ENCODE assay signal across 11 cellular contexts in the genomic region with DNA sequence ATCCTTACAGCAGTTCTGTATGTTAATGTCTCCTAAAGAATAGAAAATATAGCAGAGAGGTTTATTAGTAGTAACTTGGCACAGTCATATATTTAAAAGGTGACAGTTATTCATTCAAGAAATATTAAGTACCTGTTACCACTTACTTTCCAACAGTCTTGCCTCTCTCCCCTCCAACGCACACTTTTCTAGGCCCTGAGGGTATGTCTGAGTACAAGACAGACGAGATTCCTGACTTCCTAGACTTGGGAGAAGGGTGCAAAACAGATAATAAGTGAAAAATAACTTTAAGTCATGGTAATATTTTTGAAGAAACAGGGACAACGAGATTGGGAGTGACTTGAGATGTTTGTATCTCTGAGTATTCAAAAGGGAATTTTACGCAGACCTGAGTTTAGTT. TPM values are rescaled to one million over a fixed set of nuclear protein-coding genes. Genes with fewer than 3 reads are reported as not detected.
DNase-seq lines count a peak whose midpoint lies in the region; ATAC-seq and TF ChIP-seq lines count a peak whose summit lies in the region.
"Had no signal": no experiment of that assay in that cellular context is flagged by ENCODE, and none has a peak within 500 bp of the region (broad histone marks: within the 10 kb centered on the region; RNA-seq: fewer than 3 reads in every experiment).

No MANE protein-coding gene starts in this region.

- intact Hi-C loops in lower leg skin (cut with DNase I; ENCODE audit: low total_unique reads) = no loop called here

- H3K79me2 ChIP-seq in SK-N-SH (ENCODE audit: insufficient read depth) = peaks cover 79% of the 10 kb centered on the region

- H3K9ac ChIP-seq in SK-N-SH = peak overlapping the region; percentile 92; the same call in 1 of the 2 replicates
- H3K9ac ChIP-seq in adipocyte (ENCODE audit: low read length) = peak overlapping the region; percentile 97

- 81% methylated on average over 4 of the region's 4 CpGs for WGBS in SK-N-SH (ENCODE audit: low lambda C conversion rate)
- WGBS in lower leg skin, 2 donors = 63 to 69% methylated on average over 4 of the region's 4 CpGs

- H3K9me3 Mint-ChIP-seq in neural crest cell = no peaks in the 10 kb centered on the region

- TF ChIP-seq RAD21 in SK-N-SH (IDR thresholded peaks at IDR 0.05; ENCODE audit: low read length) = no peak

- no peak for TF ChIP-seq EP300 in SK-N-SH (IDR thresholded peaks at IDR 0.05; ENCODE audit: borderline replicate concordance in 1 of 2, low read depth in 1 of 2, low read length in 1 of 2)

- peaks cover 32% of the 10 kb centered on the region for H3K4me1 Mint-ChIP-seq in neural crest cell

- H3K36me3 ChIP-seq in SK-N-SH (replicated peaks in 1 of 2; ENCODE audit: control insufficient read depth in 1 of 2, insufficient read depth in 2 of 2, low read length in 1 of 2) (peaks cover 41 to 54% of the 10 kb centered on the region in 2 experiments), MG63 (peaks cover 55% of the 10 kb centered on the region), adipocyte (ENCODE audit: control insufficient read depth, insufficient read depth, low read length, severe bottlenecking) (peaks cover 50% of the 10 kb centered on the region)

- CTCF ChIA-PET in SK-N-SH (lab: Yijun Ruan, JAX) = interaction anchor here (1.7 to 4.0 kb wide), 2 partner anchors 13 to 33 kb away, joined by 13 to 15 read pairs; no protein-coding TSS in a partner anchor

- peaks cover 10% of the 10 kb centered on the region; the same call in 1 of the 2 replicates for H4K20me1 ChIP-seq in SK-N-SH (ENCODE audit: insufficient read depth)

- H3K27ac Mint-ChIP-seq in neural crest cell (ENCODE audit: unreplicated experiment) = no peak overlapping the region

- H3K27me3 ChIP-seq in SK-N-SH (ENCODE audit: insufficient read depth) (no peaks in the 10 kb centered on the region), MG63 (no peaks in the 10 kb centered on the region), adipocyte (replicated peaks; ENCODE audit: control insufficient read depth, insufficient read depth, low read length) (no peaks in the 10 kb centered on the region)
- H3K27me3 ChIP-seq: esophagus squamous epithelium had no signal

- H2AFZ ChIP-seq in SK-N-SH (ENCODE audit: low read depth) = no peak overlapping the region

- H3K4me2 ChIP-seq in SK-N-SH = peak overlapping the region; percentile 98

- ATAC-seq in SK-N-SH treated with all-trans-retinoic acid at 6 μM for 48 hours = no peak

- no peaks in the 10 kb centered on the region for H3K9me2 ChIP-seq in SK-N-SH

- peak overlapping the region in 1 of 2 experiments; percentile 98; a peak in 2 of 4 replicates for H3K4me3 ChIP-seq in SK-N-SH (ENCODE audit: low read depth in 2 of 2, low read length in 1 of 2)
- peak overlapping the region; percentile 85; the same call in 1 of the 2 replicates for H3K4me3 ChIP-seq in MG63
- H3K4me3 ChIP-seq in adipocyte (ENCODE audit: low read length) = no peak overlapping the region
- H3K4me3 ChIP-seq in lower leg skin (ENCODE audit: low read depth, poor library complexity, severe bottlenecking) = no peak overlapping the region

- peaks cover 26% of the 10 kb centered on the region for H3K36me3 Mint-ChIP-seq in neural crest cell (ENCODE audit: low read depth)

- H3F3A ChIP-seq in SK-N-SH (replicated peaks; ENCODE audit: insufficient read depth) = peaks cover 18% of the 10 kb centered on the region

- no peaks in the 10 kb centered on the region for H3K27me3 Mint-ChIP-seq in neural crest cell (ENCODE audit: low read depth)

- peak overlapping the region; percentile 94 for H3K4me3 Mint-ChIP-seq in neural crest cell

- no peaks in the 10 kb centered on the region for H3K9me3 ChIP-seq in SK-N-SH
- H3K9me3 ChIP-seq in MG63 = no peaks in the 10 kb centered on the region
- no peaks in the 10 kb centered on the region for H3K9me3 ChIP-seq in adipocyte (ENCODE audit: control insufficient read depth, low read length)
- H3K9me3 ChIP-seq: esophagus squamous epithelium had no signal

- DNase-seq in SK-N-SH (no peak), MG63 (no peak), adipocyte (ENCODE audit: low read depth) (no peak), neural crest cell (ENCODE audit: low read depth, low spot score) (no peak), NCI-H1436 (lab: John Stamatoyannopoulos, UW) (no peak), 8988T (no peak), lower leg skin (ENCODE audit: low spot score in 2 of 2) (no peak)
- DNase-seq: activated CD8-positive, alpha-beta memory T cell treated with anti-CD3 and anti-CD28 coated beads for 24 hours; esophagus squamous epithelium had no signal

- H3K27ac ChIP-seq in SK-N-SH (ENCODE audit: low read depth in 2 of 2, low read length in 1 of 2) = no peak overlapping the region

- POLR2A ChIA-PET in SK-N-SH (lab: Yijun Ruan, JAX) = no interaction called here

- H3K4me1 ChIP-seq in SK-N-SH (ENCODE audit: control insufficient read depth in 1 of 2, insufficient read depth in 2 of 2, low read depth in 1 of 2, low read length in 1 of 2) (peaks cover 11 to 13% of the 10 kb centered on the region in 2 experiments; a peak in 3 of 4 replicates), adipocyte (ENCODE audit: control insufficient read depth, insufficient read depth, low read length) (peaks cover 24% of the 10 kb centered on the region)

- TF ChIP-seq POLR2A in lower leg skin (IDR thresholded peaks at IDR 0.05) = no peak

- no peak for TF ChIP-seq CTCF in SK-N-SH (IDR thresholded peaks at IDR 0.05)
- no peak for TF ChIP-seq CTCF in neural crest cell (conservative IDR thresholded peaks at IDR 0.05)
- TF ChIP-seq CTCF in lower leg skin (IDR thresholded peaks at IDR 0.05) = no peak

TF ChIP-seq in SK-N-SH, 30 proteins besides CTCF, POLR2A, EP300 and RAD21 (continues in another document):
- TF ChIP-seq NRF1 (IDR thresholded peaks at IDR 0.05; ENCODE audit: low read depth, low read length) = no peak
- no peak for TF ChIP-seq SIN3A (IDR thresholded peaks at IDR 0.05; ENCODE audit: borderline replicate concordance, low read depth, low read length)
- TF ChIP-seq, protein P1, sequence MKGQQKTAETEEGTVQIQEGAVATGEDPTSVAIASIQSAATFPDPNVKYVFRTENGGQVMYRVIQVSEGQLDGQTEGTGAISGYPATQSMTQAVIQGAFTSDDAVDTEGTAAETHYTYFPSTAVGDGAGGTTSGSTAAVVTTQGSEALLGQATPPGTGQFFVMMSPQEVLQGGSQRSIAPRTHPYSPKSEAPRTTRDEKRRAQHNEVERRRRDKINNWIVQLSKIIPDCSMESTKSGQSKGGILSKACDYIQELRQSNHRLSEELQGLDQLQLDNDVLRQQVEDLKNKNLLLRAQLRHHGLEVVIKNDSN (IDR thresholded peaks at IDR 0.05; ENCODE audit: borderline replicate concordance, low read depth) = no peak
- TF ChIP-seq, protein P2, sequence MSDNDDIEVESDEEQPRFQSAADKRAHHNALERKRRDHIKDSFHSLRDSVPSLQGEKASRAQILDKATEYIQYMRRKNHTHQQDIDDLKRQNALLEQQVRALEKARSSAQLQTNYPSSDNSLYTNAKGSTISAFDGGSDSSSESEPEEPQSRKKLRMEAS (IDR thresholded peaks at IDR 0.05; ENCODE audit: low read depth) = no peak

TF ChIP-seq in SK-N-SH treated with all-trans-retinoic acid at 6 μM for 48 hours, 23 proteins besides CTCF, POLR2A, EP300 and RAD21:
- TF ChIP-seq ZNF8 (CRISPR knock-in tag; IDR thresholded peaks at IDR 0.05) (no peak), ARNTL (CRISPR knock-in tag; IDR thresholded peaks at IDR 0.05; ENCODE audit: borderline replicate concordance, low read depth) (no peak)

RNA-seq across cellular contexts. Expression of a gene that starts 1.6 kb away (rescaled TPM):
- 478 and 642 TPM in 2 replicates for polyA plus RNA-seq in SK-N-SH (2012; rRNA removed)
- 510 and 587 TPM in 2 replicates for polyA plus RNA-seq in SK-N-SH (2012; cell fraction: cytosol; rRNA removed)
- 152 and 266 TPM in 2 replicates for polyA plus RNA-seq in SK-N-SH (2012; cell fraction: nucleus; rRNA removed)
- total RNA-seq in MG63 (2014; rRNA removed; shearing (Covaris generic); ENCODE audit: low replicate concordance) = 303 and 347 TPM in 2 replicates
- total RNA-seq in neural crest cell (725 and 748 TPM in 2 replicates), lower leg skin (100 to 1,000 TPM; 392 to 558 (median 489) TPM)

RNA-seq across cellular contexts. Expression of a gene that starts 6.7 kb away (rescaled TPM):
- polyA plus RNA-seq in SK-N-SH (2012; rRNA removed) = 27.5 and 27.6 TPM in 2 replicates
- polyA plus RNA-seq in SK-N-SH (2012; cell fraction: cytosol; rRNA removed) = 15.9 and 21.5 TPM in 2 replicates
- 57.6 and 61.4 TPM in 2 replicates for polyA plus RNA-seq in SK-N-SH (2012; cell fraction: nucleus; rRNA removed)
- 40.9 and 61.1 TPM in 2 replicates for total RNA-seq in MG63 (2014; rRNA removed; shearing (Covaris generic); ENCODE audit: low replicate concordance)
- total RNA-seq in neural crest cell (31.3 and 31.7 TPM in 2 replicates), lower leg skin (10 to 100 TPM; 36.2 to 61.6 (median 53.0) TPM)

RNA-seq across cellular contexts. Expression of a gene that starts 27.6 kb away (rescaled TPM):
- not detected in 2 replicates for polyA plus RNA-seq in SK-N-SH (2012; rRNA removed)
- polyA plus RNA-seq in SK-N-SH (2012; cell fraction: cytosol; rRNA removed) = not detected in 2 replicates
- polyA plus RNA-seq in SK-N-SH (2012; cell fraction: nucleus; rRNA removed) = 0.13 and 0.50 TPM in 2 replicates
- not detected in 2 replicates for total RNA-seq in MG63 (2014; rRNA removed; shearing (Covaris generic); ENCODE audit: low replicate concordance)
- total RNA-seq in neural crest cell = 0.49 TPM in 1 of 2 replicates, not detected in the other
- not detected for total RNA-seq in lower leg skin
- total RNA-seq: esophagus squamous epithelium, NCI-H460 had no signal

RNA-seq across cellular contexts. Expression of a gene that starts 43.1 kb away (rescaled TPM):
- 20.3 and 24.2 TPM in 2 replicates for polyA plus RNA-seq in SK-N-SH (2012; rRNA removed)
- 11.1 and 17.2 TPM in 2 replicates for polyA plus RNA-seq in SK-N-SH (2012; cell fraction: cytosol; rRNA removed)
- 31.2 and 33.0 TPM in 2 replicates for polyA plus RNA-seq in SK-N-SH (2012; cell fraction: nucleus; rRNA removed)
- total RNA-seq in MG63 (2014; rRNA removed; shearing (Covaris generic); ENCODE audit: low replicate concordance) = 23.6 and 39.4 TPM in 2 replicates
- total RNA-seq in neural crest cell (53.1 and 55.8 TPM in 2 replicates), lower leg skin (10 to 100 TPM; 12.5 to 20.4 (median 16.2) TPM)

RNA-seq across cellular contexts. Expression of a gene that starts 55.3 kb away (rescaled TPM):
- 12.9 and 15.2 TPM in 2 replicates for polyA plus RNA-seq in SK-N-SH (2012; rRNA removed)
- polyA plus RNA-seq in SK-N-SH (2012; cell fraction: cytosol; rRNA removed) = 6.2 and 12.1 TPM in 2 replicates
- 26.6 and 28.9 TPM in 2 replicates for polyA plus RNA-seq in SK-N-SH (2012; cell fraction: nucleus; rRNA removed)
- 13.8 and 25.3 TPM in 2 replicates for total RNA-seq in MG63 (2014; rRNA removed; shearing (Covaris generic); ENCODE audit: low replicate concordance)
- 49.1 and 54.4 TPM in 2 replicates for total RNA-seq in neural crest cell
- total RNA-seq in lower leg skin = 100 to 1,000 TPM; 124 to 150 (median 143) TPM
